In genomic region chr16:53334581-53334980, GRCh38 we compare ENCODE assay signal across 26 cellular contexts.
"Had no signal": no experiment of that assay in that cellular context is flagged by ENCODE, and none has a peak within 500 bp of the region (broad histone marks: within the 10 kb centered on the region; RNA-seq: fewer than 3 reads in every experiment).

No MANE protein-coding gene starts in this region.

- H3K36me3 ChIP-seq: adrenal gland, breast epithelium, SJCRH30 had no signal

- H3K27me3 ChIP-seq: adrenal gland, body of pancreas, breast epithelium, SJCRH30 had no signal

- ATAC-seq: activated CD8-positive, alpha-beta T cell treated with anti-CD3 and anti-CD28 coated beads for 36 hours; activated naive CD4-positive, alpha-beta T cell treated with anti-CD3 and anti-CD28 coated beads, Interleukin-2, amount 50 U/mL, for 72 hours; body of pancreas; Panc1 had no signal

- H3K27me3 Mint-ChIP-seq: activated CD8-positive, alpha-beta T cell treated with anti-CD3 and anti-CD28 coated beads for 36 hours had no signal

- H3K9me3 ChIP-seq: adrenal gland, body of pancreas, breast epithelium had no signal

- DNase-seq: activated CD4-positive, alpha-beta T cell treated with anti-CD3 and anti-CD28 coated beads, Interleukin-2, amount 10 ng/mL, durations not matched to agents 24 days and 14 days; activated CD4-positive, alpha-beta T cell treated with anti-CD3 and anti-CD28 coated beads, Interleukin-2, amount 50 U/mL, for 4 hours; activated CD8-positive, alpha-beta T cell treated with anti-CD3 and anti-CD28 coated beads for 36 hours; activated gamma-delta T cell; activated naive CD4-positive, alpha-beta T cell treated with Interleukin-2 at 50 U/mL for 16 hours; activated T-cell treated with anti-CD3 and anti-CD28 coated beads, Interleukin-2, amount 50 U/mL, for 1 hour; adrenal gland; body of pancreas; NCI-H1092 treated with DMSO at 0.1 percent for 48 hours; NCI-H1417; NCI-H146; NCI-H187; NCI-H2029 treated with DMSO at 0.1 percent for 48 hours; NCI-H226; NCI-H524 treated with DMSO at 0.1 percent for 48 hours; SHP77; SJCRH30; T1000 had no signal

- H3K9ac ChIP-seq: KMS-11 had no signal

- H3K4me1 ChIP-seq: adrenal gland, body of pancreas, breast epithelium, SJCRH30 had no signal

- H3K27ac ChIP-seq: adrenal gland, body of pancreas, breast epithelium, coronary artery, KMS-11, SJCRH30, SK-N-MC had no signal

- FAIRE-seq: astrocyte, TTC549 had no signal

- H3K4me3 Mint-ChIP-seq: activated CD4-positive, alpha-beta T cell treated with anti-CD3 and anti-CD28 coated beads, Interleukin-2, amount 10 ng/mL, durations not matched to agents 24 days and 14 days; activated CD8-positive, alpha-beta T cell treated with anti-CD3 and anti-CD28 coated beads for 36 hours had no signal

- H3K4me3 ChIP-seq: adrenal gland, body of pancreas, breast epithelium, coronary artery, SJCRH30, SK-N-MC had no signal

- H3K4me1 Mint-ChIP-seq: activated CD4-positive, alpha-beta T cell treated with anti-CD3 and anti-CD28 coated beads, Interleukin-2, amount 10 ng/mL, durations not matched to agents 24 days and 14 days had no signal

- H3K4me2 ChIP-seq: KMS-11 had no signal
